Comparison of ENCODE assay signal across 8 cellular contexts in genomic region chr1:182084487-182085316, GRCh38. TPM values are rescaled to one million over a fixed set of nuclear protein-coding genes. Genes with fewer than 3 reads are reported as not detected.
A peak's percentile ranks its signal among the peaks of the same experiment; 100 is the strongest.
DNase-seq lines count a peak whose midpoint lies in the region; ATAC-seq, FAIRE-seq and TF ChIP-seq lines count a peak whose summit lies in the region.

No MANE protein-coding gene starts in this region.

- TF ChIP-seq POLR2A in GM12891 (IDR thresholded peaks at IDR 0.05; ENCODE audit: low read depth, low read length): no peak

- ATAC-seq in HG03066 (IDR thresholded peaks at IDR 0.05; ENCODE audit: low read depth, unreplicated experiment) (peak; percentile 67), HG03520 (IDR thresholded peaks at IDR 0.05; ENCODE audit: unreplicated experiment) (no peak)
- ATAC-seq in activated CD4-positive, CD25-positive, alpha-beta regulatory T cell treated with anti-CD3 and anti-CD28 coated beads, Interleukin-2, amount 50 U/mL, for 24 hours: peak; percentile 66 to 84

- FAIRE-seq in GM12891 (lab: Jason Lieb, UNC): peak; percentile 96

- peak; percentile 66 for DNase-seq in GM12891 (ENCODE audit: insufficient read length, low spot score)
- DNase-seq in NCI-H2227 (lab: John Stamatoyannopoulos, UW; ENCODE audit: unreplicated experiment): peak; percentile 83
- DNase-seq in cerebellar cortex (ENCODE audit: low spot score): peak; percentile 82
- DNase-seq in kidney glomerular epithelial cell (lab: John Stamatoyannopoulos, UW): peak; percentile 78
- DNase-seq in stimulated activated CD4-positive, alpha-beta T cell treated with anti-CD3 and anti-CD28 coated beads, Interleukin-2, amount 100 ng/mL, for 24 hours: peak; percentile 85 to 87

TF ChIP-seq in GM12891, 5 proteins besides CTCF, POLR2A, EP300 and RAD21:
- TF ChIP-seq POLR2AphosphoS5 (IDR thresholded peaks at IDR 0.05; ENCODE audit: low read depth, low read length) (no peak), SPI1 (IDR thresholded peaks at IDR 0.05; ENCODE audit: low read depth, low read length) (peak; percentile 73)
TF ChIP-seq in GM12891: peak in this region for 1.

RNA-seq across cellular contexts. Expression of gene ZNF648, which starts 23.2 kb away (rescaled TPM):
- polyA plus RNA-seq in GM12891 (2012; ENCODE audit: low read depth, missing spikeins): 0.03 TPM
